ENCODE assay signal across 10 cellular contexts in the genomic region with DNA sequence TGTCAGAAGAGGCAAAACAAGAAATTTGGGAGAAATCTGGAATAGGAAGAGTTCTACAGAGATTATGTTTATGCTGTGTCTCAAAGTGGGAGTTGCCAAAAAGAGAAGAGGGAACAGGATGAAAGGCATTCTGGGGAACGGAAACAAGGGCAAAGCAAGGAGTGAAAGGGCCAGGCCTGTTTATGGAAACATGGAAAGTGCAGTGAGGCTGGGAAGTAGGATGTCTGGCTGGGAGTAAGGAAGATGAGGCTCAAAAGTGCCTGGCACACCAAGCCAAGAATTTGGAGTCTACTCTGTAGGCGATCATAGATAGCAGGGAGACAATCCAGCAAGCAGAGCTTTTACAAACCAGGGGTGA. TPM values are rescaled to one million over a fixed set of nuclear protein-coding genes. Genes with fewer than 3 reads are reported as not detected.
DNase-seq lines count a peak whose midpoint lies in the region; ATAC-seq and TF ChIP-seq lines count a peak whose summit lies in the region.
"Had no signal": no experiment of that assay in that cellular context is flagged by ENCODE, and none has a peak within 500 bp of the region (broad histone marks: within the 10 kb centered on the region; RNA-seq: fewer than 3 reads in every experiment).

No MANE protein-coding gene starts in this region.

- CTCF ChIA-PET in mammary epithelial cell (lab: Charles Lee; ENCODE audit: low non-redundant PET) = no interaction called here
- CTCF ChIA-PET in activated CD8-positive, alpha-beta T cell treated with anti-CD3 and anti-CD28 coated beads for 36 hours (lab: Charles Lee) = interaction anchor here (1.1 kb wide), 1 partner anchor 10 kb away, joined by 3 read pairs; no protein-coding TSS in a partner anchor

- H3K4me2 ChIP-seq in mammary epithelial cell (ENCODE audit: insufficient read depth, low read depth, low read length) = no peak overlapping the region

- H3K27me3 Mint-ChIP-seq in activated CD8-positive, alpha-beta T cell treated with anti-CD3 and anti-CD28 coated beads for 36 hours = no peaks in the 10 kb centered on the region

- H2AFZ ChIP-seq in mammary epithelial cell (ENCODE audit: low read depth, low read length) = no peak overlapping the region

- H3K4me3 ChIP-seq in breast epithelium = no peak overlapping the region
- H3K4me3 ChIP-seq in mammary epithelial cell (replicated peaks in 1 of 3; ENCODE audit: insufficient read depth in 1 of 3, low read depth in 2 of 3, low read length in 3 of 3) = no peak overlapping the region
- H3K4me3 ChIP-seq in thymus (ENCODE audit: low read length) = no peak overlapping the region

- peaks cover 13% of the 10 kb centered on the region for H3K4me1 Mint-ChIP-seq in activated CD8-positive, alpha-beta T cell treated with anti-CD3 and anti-CD28 coated beads for 36 hours (ENCODE audit: low read depth)

- intact Hi-C loops in breast epithelium (cut with DNase I; ENCODE audit: low total_unique reads) (no loop called here), mammary epithelial cell (cut with micrococcal nuclease) (loop anchor here (10.0 kb wide), 1 partner anchor 172 kb away; no protein-coding TSS in a partner anchor), left colon (cut with DNase I, micrococcal nuclease) (no loop called here)
- intact Hi-C loops in activated CD8-positive, alpha-beta T cell treated with anti-CD3 and anti-CD28 coated beads for 36 hours (cut with micrococcal nuclease) = loop anchor here (5.0 kb wide), 1 partner anchor 65 kb away; no protein-coding TSS in a partner anchor

- TF ChIP-seq POLR2A in breast epithelium (IDR thresholded peaks at IDR 0.05) = no peak

- POLR2A ChIA-PET in activated CD8-positive, alpha-beta T cell treated with anti-CD3 and anti-CD28 coated beads for 36 hours (lab: Charles Lee) = interaction anchor here (0.6 to 1.0 kb wide), 2 partner anchors 29 to 70 kb away, joined by 3 read pairs; no protein-coding TSS in a partner anchor

- TF ChIP-seq CTCF in breast epithelium (IDR thresholded peaks at IDR 0.05) (no peak), mammary epithelial cell (conservative IDR thresholded peaks at IDR 0.05 in 1 of 2, IDR thresholded peaks at IDR 0.05 in 1 of 2; ENCODE audit: extremely low read depth in 1 of 2, insufficient read depth in 1 of 2, low read depth in 1 of 2, low read length in 2 of 2) (no peak)
- no peak for TF ChIP-seq CTCF in activated CD8-positive, alpha-beta T cell treated with anti-CD3 and anti-CD28 coated beads for 36 hours (IDR thresholded peaks at IDR 0.05)

- DNase-seq in breast epithelium (ENCODE audit: low spot score in 2 of 2) = no peak
- no peak for DNase-seq in mammary epithelial cell
- DNase-seq in activated CD8-positive, alpha-beta T cell treated with anti-CD3 and anti-CD28 coated beads for 36 hours = no peak
- peak; percentile 2 for DNase-seq in medulla oblongata (ENCODE audit: extremely low spot score)
- no peak for DNase-seq in left colon
- DNase-seq in SIG-M5 (lab: John Stamatoyannopoulos, UW) = no peak
- DNase-seq: activated CD4-positive, alpha-beta T cell treated with anti-CD3 and anti-CD28 coated beads for 48 hours; caudate nucleus had no signal

- dilution Hi-C loops in mammary epithelial cell (cut with HindIII; ENCODE audit: low sequenced_read_pairs) = no loop called here

- H3K36me3 Mint-ChIP-seq in activated CD8-positive, alpha-beta T cell treated with anti-CD3 and anti-CD28 coated beads for 36 hours (ENCODE audit: low read depth) = peaks cover 3% of the 10 kb centered on the region

- peaks cover 21% of the 10 kb centered on the region for H3K79me2 ChIP-seq in mammary epithelial cell (ENCODE audit: insufficient read depth, low read length)

- no peak for ATAC-seq in activated CD8-positive, alpha-beta T cell treated with anti-CD3 and anti-CD28 coated beads for 36 hours
- no peak for ATAC-seq in left colon
- ATAC-seq in GM21786 (IDR thresholded peaks at IDR 0.05; ENCODE audit: unreplicated experiment) = no peak

- H3K4me1 ChIP-seq in breast epithelium = peaks cover 3 to 4% of the 10 kb centered on the region in 2 donors
- H3K4me1 ChIP-seq in mammary epithelial cell (ENCODE audit: insufficient read depth, low read length) = no peaks in the 10 kb centered on the region
- H3K4me1 ChIP-seq in thymus (ENCODE audit: control insufficient read depth, insufficient read depth, low read length) = no peaks in the 10 kb centered on the region

- H3K27ac ChIP-seq in breast epithelium (peak overlapping the region; percentile 96 to 99), mammary epithelial cell (ENCODE audit: insufficient read depth, low read depth, low read length) (no peak overlapping the region), thymus (ENCODE audit: low read depth) (peak overlapping the region; percentile 18)

- WGBS in mammary epithelial cell (ENCODE audit: low coverage, missing lambda C conversion rate) = 100% methylated on average over 1 of the region's 2 CpGs
- 94% methylated on average over 2 of the region's 2 CpGs for WGBS in thymus

- H3K27me3 ChIP-seq in breast epithelium (peaks cover 0 to 4% of the 10 kb centered on the region in 2 donors), mammary epithelial cell (ENCODE audit: insufficient read depth, low read length) (no peaks in the 10 kb centered on the region), thymus (ENCODE audit: control insufficient read depth, insufficient read depth) (no peaks in the 10 kb centered on the region)

- no peak overlapping the region for H3K9ac ChIP-seq in mammary epithelial cell (ENCODE audit: insufficient read depth, low read length)

- peak overlapping the region; percentile 98 for H3K4me3 Mint-ChIP-seq in activated CD8-positive, alpha-beta T cell treated with anti-CD3 and anti-CD28 coated beads for 36 hours

- peak overlapping the region; percentile 58 for H3K27ac Mint-ChIP-seq in activated CD8-positive, alpha-beta T cell treated with anti-CD3 and anti-CD28 coated beads for 36 hours

- no peaks in the 10 kb centered on the region for H3K9me3 Mint-ChIP-seq in activated CD8-positive, alpha-beta T cell treated with anti-CD3 and anti-CD28 coated beads for 36 hours

- in situ Hi-C loops in mammary epithelial cell (cut with MboI; ENCODE audit: low sequenced_read_pairs in 2 of 2) = no loop called here

- H3K36me3 ChIP-seq in breast epithelium = no peaks in the 10 kb centered on the region
- no peaks in the 10 kb centered on the region for H3K36me3 ChIP-seq in mammary epithelial cell (ENCODE audit: insufficient read depth, low read length)
- H3K36me3 ChIP-seq in thymus (ENCODE audit: control insufficient read depth, insufficient read depth) = no peaks in the 10 kb centered on the region

- no TSS peak for BruUV-seq in mammary epithelial cell (replicated peaks; lab: Mats Ljungman, UMichigan)

- no peaks in the 10 kb centered on the region for H4K20me1 ChIP-seq in mammary epithelial cell (ENCODE audit: insufficient read depth, low read length)

- H3K9me3 ChIP-seq in breast epithelium (no peaks in the 10 kb centered on the region), mammary epithelial cell (replicated peaks; ENCODE audit: insufficient read depth, low read length) (no peaks in the 10 kb centered on the region), thymus (ENCODE audit: control insufficient read depth) (no peaks in the 10 kb centered on the region)

RNA-seq across cellular contexts. Expression of a gene that starts 1.8 kb away (rescaled TPM):
- total RNA-seq in breast epithelium (10 to 100 TPM; 38.7 to 45.5 (median 45.1) TPM), mammary epithelial cell (10 to 100 TPM; 25.9 to 51.2 TPM), left colon (10 to 100 TPM; 26.0 to 33.8 TPM)
- polyA plus RNA-seq in mammary epithelial cell (12.5 TPM), thymus (39.3 TPM)
- polyA minus RNA-seq in mammary epithelial cell = 40.4 TPM
- 10 to 100 TPM; 39.1 to 39.8 TPM for total RNA-seq in activated CD8-positive, alpha-beta T cell treated with anti-CD3 and anti-CD28 coated beads for 36 hours

RNA-seq across cellular contexts. Expression of a gene that starts 41.4 kb away (rescaled TPM):
- total RNA-seq in breast epithelium (10 to 100 TPM; 18.9 to 31.0 (median 30.8) TPM), mammary epithelial cell (10 to 100 TPM; 23.7 to 50.0 TPM), left colon (10 to 100 TPM; 31.5 to 35.1 TPM)
- polyA plus RNA-seq in mammary epithelial cell (45.7 TPM), thymus (62.1 TPM)
- polyA minus RNA-seq in mammary epithelial cell = 3.3 TPM
- total RNA-seq in activated CD8-positive, alpha-beta T cell treated with anti-CD3 and anti-CD28 coated beads for 36 hours = 10 to 100 TPM; 66.3 to 71.0 TPM

Comparison
In these comparisons a context has a peak if more than half of its experiments do, and no peak if none do; other contexts are left out.
1. intact Hi-C loops: an anchor here in mammary epithelial cell (10.0 kb wide) and activated CD8-positive, alpha-beta T cell treated with anti-CD3 and anti-CD28 coated beads for 36 hours (5.0 kb wide); none called in breast epithelium and left colon.